ENCODE assay signal across 8 cellular contexts in the genomic region with DNA sequence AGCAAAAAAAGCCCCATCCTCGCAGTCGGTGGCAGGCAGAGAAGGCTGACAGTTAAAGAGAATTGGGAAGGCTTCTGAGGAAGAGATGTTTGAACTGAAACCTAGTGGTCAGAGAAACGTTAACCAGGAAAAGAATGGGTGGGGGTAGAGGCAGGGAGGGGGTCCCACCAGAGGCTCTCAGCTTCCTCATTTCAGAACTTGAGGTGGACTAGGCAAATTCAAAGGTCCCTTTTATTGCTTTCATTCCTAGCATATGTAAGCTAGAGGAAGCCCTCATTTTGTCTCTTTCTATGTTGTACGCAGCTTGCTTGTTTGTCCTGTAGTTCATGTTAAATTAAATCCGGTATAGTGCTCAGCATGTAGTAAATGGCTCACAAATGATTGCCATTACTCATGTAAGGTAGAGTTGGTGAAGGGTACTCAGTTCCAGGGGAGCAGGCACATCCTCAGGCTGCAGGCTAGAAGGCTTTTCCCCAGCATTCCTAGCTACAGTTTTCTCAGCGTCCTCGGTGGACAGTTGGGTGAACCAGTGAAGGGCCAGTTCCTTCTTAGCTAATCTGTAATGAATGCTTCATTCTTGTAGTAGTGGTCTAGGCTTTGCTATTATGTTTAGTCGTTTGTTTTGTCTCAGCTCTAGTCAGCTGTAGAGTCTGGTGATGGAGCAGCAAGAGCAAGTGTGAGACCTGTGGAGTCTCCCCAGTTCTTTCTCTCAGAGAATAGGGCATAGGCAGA. TPM values are rescaled to one million over a fixed set of nuclear protein-coding genes. Genes with fewer than 3 reads are reported as not detected.
DNase-seq lines count a peak whose midpoint lies in the region; ATAC-seq, FAIRE-seq and TF ChIP-seq lines count a peak whose summit lies in the region.

No MANE protein-coding gene starts in this region.

- RAD21 ChIA-PET in GM12878 (lab: Charles Lee; ENCODE audit: unreplicated experiment) = interaction anchor here (0.6 to 13.5 kb wide), 15 partner anchors 9 to 334 kb away, joined by 3 to 172 read pairs (median 7); no protein-coding TSS in a partner anchor

- FAIRE-seq in GM12878 (lab: Jason Lieb, UNC) = peak; percentile 23

- no TSS peak for BruUV-seq in GM12878 (replicated peaks; lab: Mats Ljungman, UMichigan)

- H3K4me2 ChIP-seq in GM12878 (ENCODE audit: control insufficient read depth, insufficient read depth) = peak overlapping the region; percentile 89

- no peaks in the 10 kb centered on the region; the same call in 2 of the 3 replicates for H3K9me3 ChIP-seq in GM12878 (replicated peaks; ENCODE audit: control insufficient read depth, insufficient read depth, low read length)

- SMC1A ChIA-PET in GM12878 (lab: Charles Lee; ENCODE audit: uncharacterized antibody, unreplicated experiment) = interaction anchor here (0.7 to 13.5 kb wide), 21 partner anchors 9 to 282 kb away, joined by 3 to 238 read pairs (median 8); a partner anchor contains a TSS

- ATAC-seq in GM19452 (IDR thresholded peaks at IDR 0.05; ENCODE audit: unreplicated experiment) = peak; percentile 73
- ATAC-seq in HG03196 (IDR thresholded peaks at IDR 0.05; ENCODE audit: unreplicated experiment) = peak; percentile 60
- peak; percentile 90 for ATAC-seq in GM12878

- H3K79me2 ChIP-seq in GM12878 (ENCODE audit: control insufficient read depth, insufficient read depth, low read length) = peaks cover 65% of the 10 kb centered on the region

- peak overlapping the region; percentile 25 for H3K4me3 ChIP-seq in GM12878

- TF ChIP-seq POLR2A in GM12878 (IDR thresholded peaks at IDR 0.05; ENCODE audit: low read depth, low read length) = no peak

- POLR2A ChIA-PET in GM12878 (lab: Charles Lee) = interaction anchor here (0.6 to 4.1 kb wide), 19 partner anchors 10 to 1475 kb away, joined by 3 to 36 read pairs (median 4); a partner anchor contains a TSS

- in situ Hi-C loops in GM12878 (cut with MboI) = no loop called here

- peak overlapping the region; percentile 84 for H3K27ac ChIP-seq in GM12878 (ENCODE audit: control insufficient read depth, insufficient read depth)

- H3K9ac ChIP-seq in GM12878 (ENCODE audit: control insufficient read depth, insufficient read depth, low read length) = peak overlapping the region; percentile 51; the same call in 1 of the 2 replicates

- WGBS in GM12878 (ENCODE audit: insufficient coverage, insufficient replicate concordance, low lambda C conversion rate, missing lambda C conversion rate) = 2% methylated on average over 8 of the region's 8 CpGs

- peaks cover 1 to 9% of the 10 kb centered on the region in 2 experiments; a peak in 3 of 4 replicates for H3K36me3 ChIP-seq in GM12878 (ENCODE audit: control insufficient read depth in 2 of 2, insufficient read depth in 2 of 2, low read length in 1 of 2)

- peaks cover 26% of the 10 kb centered on the region for H3K4me1 ChIP-seq in GM12878 (ENCODE audit: control insufficient read depth, insufficient read depth, low read length)

- intact Hi-C loops in GM12878 (cut with micrococcal nuclease; ENCODE audit: unreplicated experiment) = loop anchor here (1.0 to 2.0 kb wide), 2 partner anchors 58 to 151 kb away; a partner anchor contains a TSS

- DNase-seq in GDM1 (lab: John Stamatoyannopoulos, UW) (peak; percentile 79), GM12878 (ENCODE audit: low read depth, low spot score) (peak; percentile 73), NCI-H1436 (lab: John Stamatoyannopoulos, UW) (no peak), epidermal melanocyte (ENCODE audit: insufficient read length, low spot score) (no peak), COLO829 (ENCODE audit: low spot score) (no peak)
- DNase-seq in stimulated activated CD4-positive, alpha-beta T cell treated with anti-CD3 and anti-CD28 coated beads, Interleukin-2, amount 100 ng/mL, for 48 hours = no peak

- no peaks in the 10 kb centered on the region for H4K20me1 ChIP-seq in GM12878 (ENCODE audit: control insufficient read depth, insufficient read depth)

- no peak for TF ChIP-seq CTCF in GM12878 (IDR thresholded peaks at IDR 0.05 in 2 of 3, conservative IDR thresholded peaks at IDR 0.05 in 1 of 3; ENCODE audit: control insufficient read depth in 2 of 3, extremely low read depth in 1 of 3, insufficient read depth in 1 of 3, low read depth in 3 of 3, low read length in 3 of 3)

- CTCF ChIA-PET in GM12878 (lab: Yijun Ruan, JAX) = interaction anchor here (0.7 to 4.0 kb wide), 17 partner anchors 9 to 474 kb away, joined by 3 to 30 read pairs (median 3); no protein-coding TSS in a partner anchor

- H3K27me3 ChIP-seq in GM12878 (replicated peaks in 1 of 2; ENCODE audit: control insufficient read depth in 2 of 2, insufficient read depth in 2 of 2, low read length in 1 of 2) = no peaks in the 10 kb centered on the region

- no peak overlapping the region for H2AFZ ChIP-seq in GM12878 (ENCODE audit: control insufficient read depth, low read depth, low read length)

- TF ChIP-seq EP300 in GM12878 (IDR thresholded peaks at IDR 0.05; ENCODE audit: borderline replicate concordance in 1 of 2, control insufficient read depth in 1 of 2, low read depth in 2 of 2, low read length in 2 of 2) = peak; percentile 14 to 53; a peak in 2 of 4 replicates

- no peak for TF ChIP-seq RAD21 in GM12878 (IDR thresholded peaks at IDR 0.05; ENCODE audit: insufficient read depth, low read depth, low read length)

TF ChIP-seq in GM12878, 131 proteins besides CTCF, POLR2A, EP300 and RAD21 (continues in another document):
- TF ChIP-seq IKZF1 (conservative IDR thresholded peaks at IDR 0.05) (peak; percentile 71; the same call in 1 of the 2 replicates), EED (IDR thresholded peaks at IDR 0.05; ENCODE audit: low read depth) (peak; percentile 56), FOXM1 (IDR thresholded peaks at IDR 0.05; ENCODE audit: low read depth, low read length) (peak; percentile 76), SPI1 (IDR thresholded peaks at IDR 0.05; ENCODE audit: borderline replicate concordance, insufficient read depth, low read depth, low read length) (peak; percentile 55), ZNF24 (IDR thresholded peaks at IDR 0.05) (peak; percentile 41; the same call in 1 of the 2 replicates), GABPA (IDR thresholded peaks at IDR 0.05; ENCODE audit: low read depth) (no peak), PML (IDR thresholded peaks at IDR 0.05; ENCODE audit: low read length) (peak; percentile 62; the same call in 1 of the 2 replicates), ETV6 (conservative IDR thresholded peaks at IDR 0.05 in 1 of 2, IDR thresholded peaks at IDR 0.05 in 1 of 2; ENCODE audit: borderline replicate concordance in 1 of 2, low read depth in 1 of 2) (peak in 1 of 2 experiments; percentile 20; a peak in 1 of 4 replicates), STAT1 (conservative IDR thresholded peaks at IDR 0.05) (no peak), MEF2B (IDR thresholded peaks at IDR 0.05; ENCODE audit: partially characterized antibody, poor library complexity, severe bottlenecking) (peak; percentile 37), PAX5 (IDR thresholded peaks at IDR 0.05; ENCODE audit: borderline replicate concordance, low read depth, low read length) (peak; percentile 24; the same call in 1 of the 2 replicates), HDGF (IDR thresholded peaks at IDR 0.05) (0 out of 2 replicates have a peak, but pooled peaks have one; percentile 33), TCF3 (IDR thresholded peaks at IDR 0.05; ENCODE audit: borderline replicate concordance, insufficient read depth, low read depth, low read length) (no peak), BCL11A (IDR thresholded peaks at IDR 0.05; ENCODE audit: low read depth, low read length) (0 out of 2 replicates have a peak, but pooled peaks have one; percentile 8), CEBPB (IDR thresholded peaks at IDR 0.05; ENCODE audit: borderline replicate concordance in 1 of 2, low read depth in 2 of 2, low read length in 2 of 2) (0 out of 4 replicates have a peak, but pooled peaks of 1 of the 2 experiments have one; percentile 35), NBN (IDR thresholded peaks at IDR 0.05) (0 out of 2 replicates have a peak, but pooled peaks have one; percentile 11), IKZF2 (IDR thresholded peaks at IDR 0.05) (peak; percentile 85 to 90)
- TF ChIP-seq, protein P1, sequence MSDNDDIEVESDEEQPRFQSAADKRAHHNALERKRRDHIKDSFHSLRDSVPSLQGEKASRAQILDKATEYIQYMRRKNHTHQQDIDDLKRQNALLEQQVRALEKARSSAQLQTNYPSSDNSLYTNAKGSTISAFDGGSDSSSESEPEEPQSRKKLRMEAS (IDR thresholded peaks at IDR 0.05; ENCODE audit: low read depth, low read length) = no peak

RNA-seq across cellular contexts. Expression of a gene that starts 58.6 kb away (rescaled TPM):
- total RNA-seq in GM12878 (2013; cell fraction: nucleolus; rRNA removed) = 344 and 366 TPM in 2 replicates
- total RNA-seq in GM12878 (2014; rRNA removed) (37.0 and 39.6 TPM in 2 replicates), GM12878 (2014; rRNA removed; fragmentation: Illumina TruSeq; extraction: Trizol) (40.7 and 41.3 TPM in 2 replicates), GM12878 (2021) (42.9 and 43.4 TPM in 2 replicates)
- polyA plus RNA-seq in GM12878 (2011; ENCODE audit: low read depth) = 19.8 TPM
- polyA plus RNA-seq in GM12878 (2011; rRNA removed) (36.9 and 52.3 TPM in 2 replicates), GM12878 (2014; fragmentation: Illumina TruSeq; extraction: Trizol) (31.8 and 35.3 TPM in 2 replicates), GM12878 (2014; fragmentation: Nextera tagmentation; extraction: Ambion mirVana) (10 to 100 TPM in 1 of 2 experiments, 1 to 10 TPM in 1; 7.0 to 11.2 TPM), GM12878 (2014; rRNA removed) (24.0 and 26.7 TPM in 2 replicates), GM12878 (2016; fragmentation: Nextera tagmentation; extraction: Ambion mirVana) (10 to 100 TPM; 37.9 to 43.4 TPM)
- 20.1 and 23.2 TPM in 2 replicates for polyA plus RNA-seq in GM12878 (2011; cell fraction: cytosol; rRNA removed)
- 33.4 and 36.0 TPM in 2 replicates for polyA plus RNA-seq in GM12878 (2011; cell fraction: nucleus; rRNA removed)
- polyA plus RNA-seq in GM12878 (2012) = 24.8 and 28.3 TPM in 2 replicates
- 72.7 and 77.2 TPM in 2 replicates for polyA minus RNA-seq in GM12878 (2011; rRNA and poly(A)+ RNA removed)
- 17.0 and 18.5 TPM in 2 replicates for polyA minus RNA-seq in GM12878 (2011; cell fraction: cytosol; rRNA and poly(A)+ RNA removed)
- polyA minus RNA-seq in GM12878 (2011; cell fraction: nucleus; rRNA and poly(A)+ RNA removed) = 96.4 and 155 TPM in 2 replicates

Comparison
In these comparisons a context has a peak if more than half of its experiments do, and no peak if none do; other contexts are left out.
1. DNase-seq: peak in GDM1 (single experiment) and GM12878 (single experiment); none in stimulated activated CD4-positive, alpha-beta T cell treated with anti-CD3 and anti-CD28 coated beads, Interleukin-2, amount 100 ng/mL, for 48 hours (0 of 2), NCI-H1436 (single experiment), epidermal melanocyte (single experiment) and COLO829 (single experiment).
2. Peak in every context shown above with its lines, with median percentiles within 50 percentile points of each other: ATAC-seq.